8 cellular contexts compared by ENCODE assay signal in genomic region chr10:60731134-60731883, GRCh38. TPM values are rescaled to one million over a fixed set of nuclear protein-coding genes. Genes with fewer than 3 reads are reported as not detected.
DNase-seq lines count a peak whose midpoint lies in the region; ATAC-seq and TF ChIP-seq lines count a peak whose summit lies in the region.

No MANE protein-coding gene starts in this region.

- intact Hi-C loops in transverse colon (cut with DNase I; ENCODE audit: low total_unique reads): no loop called here
- intact Hi-C loops in posterior cingulate gyrus (cut with DNase I): no loop called here

- H3K4me1 ChIP-seq in duodenal mucosa (ENCODE audit: control insufficient read depth in 1 of 2, insufficient read depth in 2 of 2, low read length in 2 of 2) (peaks cover 11 to 29% of the 10 kb centered on the region in 2 donors), transverse colon (peaks cover 0 to 17% (median 10%) of the 10 kb centered on the region in 4 donors)

- TF ChIP-seq CTCF in transverse colon (IDR thresholded peaks at IDR 0.05): no peak

- H3K36me3 ChIP-seq in duodenal mucosa (ENCODE audit: control insufficient read depth in 1 of 2, insufficient read depth in 2 of 2, low read length in 2 of 2) (no peaks in the 10 kb centered on the region), transverse colon (no peaks in the 10 kb centered on the region)

- TF ChIP-seq POLR2A in transverse colon (IDR thresholded peaks at IDR 0.05): no peak

- H3K9ac ChIP-seq in duodenal mucosa (ENCODE audit: low read depth in 1 of 2, low read length in 2 of 2): peak overlapping the region in 1 of 2 donors; percentile 70

- peak overlapping the region; percentile 13 for H3K27ac ChIP-seq in duodenal mucosa (ENCODE audit: low read depth, low read length)
- peak overlapping the region; percentile 77 to 89 (median 84) for H3K27ac ChIP-seq in transverse colon

- H3K9me3 ChIP-seq in duodenal mucosa (ENCODE audit: control insufficient read depth in 1 of 2, low read length in 2 of 2): no peaks in the 10 kb centered on the region
- no peaks in the 10 kb centered on the region for H3K9me3 ChIP-seq in transverse colon

- peaks cover 0 to 2% of the 10 kb centered on the region in 2 donors for H3K27me3 ChIP-seq in duodenal mucosa (ENCODE audit: control insufficient read depth in 1 of 2, insufficient read depth in 2 of 2, low read length in 2 of 2)
- peaks cover 15% of the 10 kb centered on the region for H3K27me3 ChIP-seq in transverse colon

- TF ChIP-seq EP300 in transverse colon (IDR thresholded peaks at IDR 0.05; ENCODE audit: low read depth): no peak

- 29 to 52% methylated on average over 3 of the region's 3 CpGs for WGBS in transverse colon (ENCODE audit: low coverage in 1 of 2), 2 donors

- DNase-seq in KG1 (lab: John Stamatoyannopoulos, UW): peak; percentile 4
- peak; percentile 37 for DNase-seq in transverse colon
- no peak for DNase-seq in posterior cingulate gyrus
- no peak for DNase-seq in effector CD4-positive, alpha-beta T cell
- DNase-seq in activated CD8-positive, alpha-beta memory T cell treated with anti-CD3 and anti-CD28 coated beads, Interleukin-2, amount 50 U/mL, for 48 hours: no peak

- peak overlapping the region; percentile 79 to 83 for H3K4me3 ChIP-seq in duodenal mucosa (ENCODE audit: low read depth in 1 of 2, low read length in 2 of 2)
- peak overlapping the region in 2 of 4 donors; percentile 71 to 92 for H3K4me3 ChIP-seq in transverse colon

- ATAC-seq in GM18498 (IDR thresholded peaks at IDR 0.05; ENCODE audit: unreplicated experiment) (peak; percentile 75), GM21717 (IDR thresholded peaks at IDR 0.05; ENCODE audit: unreplicated experiment) (peak; percentile 84)

- in situ Hi-C loops in transverse colon (cut with MboI; ENCODE audit: low pct_ligation_motif_present in 1 of 4, low pct_unique_long_range_greater_than_20kb in 1 of 4, low sequenced_read_pairs in 3 of 4): no loop called here

RNA-seq across cellular contexts. Expression of gene CDK1, which starts 47.0 kb away (rescaled TPM):
- 1 to 10 TPM in 2 of 4 donors, under 1 TPM in 1, not detected in 1; 0.80 to 3.3 (median 2.9) TPM for total RNA-seq in transverse colon

Comparison
In these comparisons a context has a peak if more than half of its experiments do, and no peak if none do; other contexts are left out.
1. DNase-seq: peak in KG1 (single experiment) and transverse colon (single experiment); none in posterior cingulate gyrus (0 of 10), effector CD4-positive, alpha-beta T cell (single experiment) and activated CD8-positive, alpha-beta memory T cell treated with anti-CD3 and anti-CD28 coated beads, Interleukin-2, amount 50 U/mL, for 48 hours (single experiment).